8 cellular contexts compared by ENCODE assay signal in the genomic region with DNA sequence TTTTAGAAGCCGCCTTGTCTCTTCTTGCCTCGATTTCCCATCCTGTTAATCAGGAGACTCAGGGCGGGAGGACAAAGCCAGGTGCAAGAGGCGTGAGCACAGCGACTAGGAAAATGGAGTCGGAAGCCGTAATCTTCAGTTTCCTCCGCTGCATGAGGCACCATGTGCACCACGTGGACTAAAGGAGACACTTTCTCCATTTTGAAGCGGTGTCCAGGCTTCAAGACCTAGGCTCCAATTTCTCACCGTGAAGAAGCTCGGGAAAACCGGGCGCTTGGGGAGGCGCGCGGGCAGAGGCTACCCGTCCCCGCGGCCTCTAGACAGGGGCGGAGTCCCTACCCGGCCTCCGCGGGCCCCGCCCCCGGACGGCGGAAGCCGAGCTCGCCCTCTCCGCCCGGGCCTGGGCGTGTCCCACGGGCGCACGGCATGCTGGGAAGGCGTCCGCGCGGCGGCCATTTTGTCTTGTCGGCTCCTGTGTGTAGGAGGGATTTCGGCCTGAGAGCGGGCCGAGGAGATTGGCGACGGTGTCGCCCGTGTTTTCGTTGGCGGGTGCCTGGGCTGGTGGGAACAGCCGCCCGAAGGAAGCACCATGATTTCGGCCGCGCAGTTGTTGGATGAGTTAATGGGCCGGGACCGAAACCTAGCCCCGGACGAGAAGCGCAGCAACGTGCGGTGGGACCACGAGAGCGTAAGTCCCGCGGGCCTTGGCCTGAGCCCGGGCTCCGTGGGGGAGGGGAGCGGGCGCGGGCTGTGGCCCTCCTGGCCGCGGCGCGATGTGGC. TPM values are rescaled to one million over a fixed set of nuclear protein-coding genes. Genes with fewer than 3 reads are reported as not detected.
DNase-seq lines count a peak whose midpoint lies in the region; ATAC-seq and TF ChIP-seq lines count a peak whose summit lies in the region.

A gene with protein sequence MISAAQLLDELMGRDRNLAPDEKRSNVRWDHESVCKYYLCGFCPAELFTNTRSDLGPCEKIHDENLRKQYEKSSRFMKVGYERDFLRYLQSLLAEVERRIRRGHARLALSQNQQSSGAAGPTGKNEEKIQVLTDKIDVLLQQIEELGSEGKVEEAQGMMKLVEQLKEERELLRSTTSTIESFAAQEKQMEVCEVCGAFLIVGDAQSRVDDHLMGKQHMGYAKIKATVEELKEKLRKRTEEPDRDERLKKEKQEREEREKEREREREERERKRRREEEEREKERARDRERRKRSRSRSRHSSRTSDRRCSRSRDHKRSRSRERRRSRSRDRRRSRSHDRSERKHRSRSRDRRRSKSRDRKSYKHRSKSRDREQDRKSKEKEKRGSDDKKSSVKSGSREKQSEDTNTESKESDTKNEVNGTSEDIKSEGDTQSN (plus strand): TSS at position 460 of the 780 bp plus-strand sequence. CDS start 130 bp downstream, at position 590.

- H3K27ac Mint-ChIP-seq in activated naive CD8-positive, alpha-beta T cell treated with anti-CD3 and anti-CD28 coated beads, Interleukin-2, amount 10 ng/mL, durations not matched to agents 7 days and 5 days: peak within 1 kb of the TSS; percentile 99

- POLR2A ChIA-PET in activated naive CD8-positive, alpha-beta T cell treated with anti-CD3 and anti-CD28 coated beads, Interleukin-2, amount 10 ng/mL, durations not matched to agents 7 days and 5 days (lab: Charles Lee): interaction anchor here (0.6 to 3.8 kb wide), 10 partner anchors 9 to 401 kb away, joined by 3 to 62 read pairs (median 5); a partner anchor contains a TSS

- peak; percentile 83 for ATAC-seq in HG02763 (IDR thresholded peaks at IDR 0.05; ENCODE audit: unreplicated experiment)
- ATAC-seq in activated naive CD8-positive, alpha-beta T cell treated with anti-CD3 and anti-CD28 coated beads, Interleukin-2, amount 10 ng/mL, durations not matched to agents 7 days and 5 days (ENCODE audit: low read depth): peak; percentile 90
- ATAC-seq in Right ventricle myocardium inferior: peak; percentile 98

- H4K20me1 ChIP-seq in SU-DHL-6 (ENCODE audit: low read depth, low read length): peaks cover 39% of the 10 kb centered on the region

- H3K27ac ChIP-seq in SU-DHL-6 (ENCODE audit: low read depth, low read length): peak within 1 kb of the TSS; percentile 58
- H3K27ac ChIP-seq in parathyroid adenoma: peak within 1 kb of the TSS; percentile 89
- peak within 1 kb of the TSS; percentile 87 to 97 for H3K27ac ChIP-seq in tibial artery

- peaks cover 9% of the 10 kb centered on the region; the same call in 1 of the 2 replicates for H3K36me3 ChIP-seq in SU-DHL-6 (ENCODE audit: low read length)
- H3K36me3 ChIP-seq in parathyroid adenoma (ENCODE audit: control insufficient read depth, insufficient read depth, low read length): no peaks in the 10 kb centered on the region
- no peaks in the 10 kb centered on the region for H3K36me3 ChIP-seq in tibial artery

- H3K27me3 ChIP-seq in SU-DHL-6 (ENCODE audit: low read length) (no peaks in the 10 kb centered on the region), parathyroid adenoma (ENCODE audit: control insufficient read depth, insufficient read depth, low read length) (no peaks in the 10 kb centered on the region), tibial artery (no peaks in the 10 kb centered on the region)

- peak within 1 kb of the TSS; percentile 97 for H3K4me3 Mint-ChIP-seq in activated naive CD8-positive, alpha-beta T cell treated with anti-CD3 and anti-CD28 coated beads, Interleukin-2, amount 10 ng/mL, durations not matched to agents 7 days and 5 days

- peaks cover 18% of the 10 kb centered on the region for H3K4me1 Mint-ChIP-seq in activated naive CD8-positive, alpha-beta T cell treated with anti-CD3 and anti-CD28 coated beads, Interleukin-2, amount 10 ng/mL, durations not matched to agents 7 days and 5 days

- peak within 1 kb of the TSS; percentile 95 for H3K4me3 ChIP-seq in GM12865 (ENCODE audit: low read depth, low read length)
- H3K4me3 ChIP-seq in SU-DHL-6 (ENCODE audit: insufficient read depth, low read length, poor library complexity, severe bottlenecking): peak within 1 kb of the TSS; percentile 83
- H3K4me3 ChIP-seq in parathyroid adenoma (ENCODE audit: low read depth, low read length): peak within 1 kb of the TSS; percentile 96
- peak within 1 kb of the TSS; percentile 61 to 88 for H3K4me3 ChIP-seq in tibial artery

- peak within 1 kb of the TSS; percentile 99 for H2AFZ ChIP-seq in SU-DHL-6 (ENCODE audit: low read depth, low read length, severe bottlenecking)
- H2AFZ ChIP-seq in parathyroid adenoma: peak within 1 kb of the TSS; percentile 83

- H3K4me1 ChIP-seq in parathyroid adenoma (peaks cover 9% of the 10 kb centered on the region), tibial artery (peaks cover 0 to 42% (median 31%) of the 10 kb centered on the region in 4 donors)

- H3K9me2 ChIP-seq in SU-DHL-6 (replicated peaks; ENCODE audit: insufficient read depth, low read length): no peaks in the 10 kb centered on the region

- H3K27me3 Mint-ChIP-seq in activated naive CD8-positive, alpha-beta T cell treated with anti-CD3 and anti-CD28 coated beads, Interleukin-2, amount 10 ng/mL, durations not matched to agents 7 days and 5 days: no peaks in the 10 kb centered on the region

- DNase-seq in GM12865 (ENCODE audit: low read depth) (peak; percentile 97), NCI-H1417 (lab: John Stamatoyannopoulos, UW) (peak; percentile 95 to 97 (median 97)), Right ventricle myocardium inferior (ENCODE audit: missing footprints) (peak; percentile 98), tibial artery (peak; percentile 91 to 96)
- DNase-seq in activated naive CD8-positive, alpha-beta T cell treated with anti-CD3 and anti-CD28 coated beads, Interleukin-2, amount 10 ng/mL, durations not matched to agents 7 days and 5 days: peak; percentile 99

- no peaks in the 10 kb centered on the region for H3K9me3 Mint-ChIP-seq in activated naive CD8-positive, alpha-beta T cell treated with anti-CD3 and anti-CD28 coated beads, Interleukin-2, amount 10 ng/mL, durations not matched to agents 7 days and 5 days

- peak within 1 kb of the TSS; percentile 90 for H3K9ac ChIP-seq in SU-DHL-6 (ENCODE audit: low read length)
- H3K9ac ChIP-seq in parathyroid adenoma: peak within 1 kb of the TSS; percentile 98

- intact Hi-C loops in Right ventricle myocardium inferior (cut with DNase I) (loop anchor here (10.0 kb wide), 1 partner anchor 435 kb away; a partner anchor contains a TSS), tibial artery (cut with DNase I; ENCODE audit: low total_unique reads) (no loop called here)

- H3K79me2 ChIP-seq in SU-DHL-6 (ENCODE audit: insufficient read depth, low read length) (peaks cover 50% of the 10 kb centered on the region), parathyroid adenoma (peaks cover 37% of the 10 kb centered on the region)

- H3K36me3 Mint-ChIP-seq in activated naive CD8-positive, alpha-beta T cell treated with anti-CD3 and anti-CD28 coated beads, Interleukin-2, amount 10 ng/mL, durations not matched to agents 7 days and 5 days: peaks cover 2% of the 10 kb centered on the region

- H3F3A ChIP-seq in SU-DHL-6 (ENCODE audit: insufficient read depth): 0 out of 2 replicates have a peak, but pooled peaks cover 5% of the 10 kb centered on the region

- TF ChIP-seq CTCF in GM12865 (IDR thresholded peaks at IDR 0.05; ENCODE audit: insufficient read depth, low read depth, low read length, missing control alignments): no peak
- TF ChIP-seq CTCF in SU-DHL-6 (IDR thresholded peaks at IDR 0.05; ENCODE audit: insufficient read depth, low read length, poor library complexity, severe bottlenecking): no peak
- TF ChIP-seq CTCF in parathyroid adenoma (IDR thresholded peaks at IDR 0.05): peak; percentile 10
- TF ChIP-seq CTCF in tibial artery (IDR thresholded peaks at IDR 0.05): peak in 1 of 2 experiments; percentile 19

- H3K9me3 ChIP-seq in SU-DHL-6 (ENCODE audit: insufficient read depth, low read length): no peaks in the 10 kb centered on the region
- no peaks in the 10 kb centered on the region for H3K9me3 ChIP-seq in parathyroid adenoma (ENCODE audit: control insufficient read depth, low read length)
- no peaks in the 10 kb centered on the region for H3K9me3 ChIP-seq in tibial artery

- peak within 1 kb of the TSS; percentile 95 for H3K4me2 ChIP-seq in SU-DHL-6 (ENCODE audit: low read depth, low read length, poor library complexity, severe bottlenecking)
- H3K4me2 ChIP-seq in parathyroid adenoma (ENCODE audit: low read length): peak within 1 kb of the TSS; percentile 82

RNA-seq across cellular contexts. Expression of the gene that starts here (rescaled TPM):
- total RNA-seq in activated naive CD8-positive, alpha-beta T cell treated with anti-CD3 and anti-CD28 coated beads, Interleukin-2, amount 10 ng/mL, durations not matched to agents 7 days and 5 days: 100 to 1,000 TPM; 184 to 200 TPM
- 49.3 TPM for total RNA-seq in Right ventricle myocardium inferior

Comparison
In these comparisons a context has a peak if more than half of its experiments do, and no peak if none do; other contexts are left out.
1. Peak in every context shown above with its lines: DNase-seq, ATAC-seq, H3K4me3 ChIP-seq and H3K27ac ChIP-seq.